15 cellular contexts compared by ENCODE assay signal in the genomic region with DNA sequence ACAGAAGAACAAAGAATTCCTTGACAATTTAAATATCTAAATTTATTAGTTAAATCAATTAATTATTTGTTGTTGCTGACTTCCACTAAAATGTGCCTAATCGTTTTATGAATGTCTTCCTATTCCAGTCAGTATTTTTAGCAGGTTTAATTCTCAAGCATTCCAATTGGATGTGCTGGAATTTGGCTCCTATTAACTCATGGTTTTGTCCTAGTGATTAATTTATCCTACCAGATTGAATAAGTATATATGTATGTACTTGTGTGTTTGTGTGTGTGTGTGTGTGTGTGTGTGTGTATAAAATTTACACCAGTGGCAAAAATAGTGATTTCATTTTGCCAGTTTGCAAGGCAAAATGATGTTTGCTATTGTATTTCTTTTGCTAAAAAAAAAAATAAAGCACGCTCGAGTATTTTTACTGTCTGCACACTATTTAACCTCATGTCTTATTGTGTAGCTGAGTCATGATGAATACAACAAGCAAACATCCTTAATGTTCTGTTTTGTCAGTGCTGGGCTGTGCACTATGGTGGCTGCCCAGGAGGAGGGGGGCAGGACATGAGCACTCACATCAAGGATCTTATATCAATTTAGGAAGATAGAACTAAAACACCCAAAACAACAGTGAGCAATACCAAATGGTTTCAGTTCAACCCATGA.
DNase-seq lines count a peak whose midpoint lies in the region; ATAC-seq, FAIRE-seq and TF ChIP-seq lines count a peak whose summit lies in the region.
"Had no signal": no experiment of that assay in that cellular context is flagged by ENCODE, and none has a peak within 500 bp of the region (broad histone marks: within the 10 kb centered on the region; RNA-seq: fewer than 3 reads in every experiment).

No MANE protein-coding gene starts in this region.

- no peak for ATAC-seq in upper lobe of right lung
- ATAC-seq: left ventricle myocardium superior had no signal

- no peak overlapping the region for H3K4me3 ChIP-seq in breast epithelium
- no peak overlapping the region for H3K4me3 ChIP-seq in astrocyte (ENCODE audit: insufficient read depth, low read depth, low read length)
- no peak overlapping the region for H3K4me3 ChIP-seq in upper lobe of right lung
- H3K4me3 ChIP-seq: coronary artery had no signal

- no peak overlapping the region for H3K27ac ChIP-seq in breast epithelium
- peak overlapping the region; percentile 56 for H3K27ac ChIP-seq in astrocyte (ENCODE audit: low read depth, low read length)
- H3K27ac ChIP-seq in upper lobe of right lung, result no peak overlapping the region
- H3K27ac ChIP-seq: coronary artery had no signal

- intact Hi-C loops in MCF 10A (cut with micrococcal nuclease) (no loop called here), breast epithelium (cut with DNase I; ENCODE audit: low total_unique reads) (no loop called here), upper lobe of right lung (cut with DNase I) (no loop called here)

- CTCF ChIA-PET in MCF 10A (lab: Yijun Ruan, JAX), result interaction anchor here (0.6 to 1.0 kb wide), 2 partner anchors 80 to 398 kb away, joined by 3 read pairs; no protein-coding TSS in a partner anchor

- FAIRE-seq in astrocyte (lab: Jason Lieb, UNC), result peak; percentile 34
- FAIRE-seq: A204.1, GM18507 had no signal

- H2AFZ ChIP-seq in astrocyte (ENCODE audit: low read depth, low read length), result no peak overlapping the region

- H3K4me1 ChIP-seq in breast epithelium, result no peaks in the 10 kb centered on the region
- peaks cover 16% of the 10 kb centered on the region for H3K4me1 ChIP-seq in astrocyte (ENCODE audit: insufficient read depth, low read length)
- H3K4me1 ChIP-seq in upper lobe of right lung, result no peaks in the 10 kb centered on the region

- peaks cover 16% of the 10 kb centered on the region for H3K4me1 Mint-ChIP-seq in MCF 10A (ENCODE audit: insufficient read depth, unreplicated experiment)
- peaks cover 11% of the 10 kb centered on the region for H3K4me1 Mint-ChIP-seq in astrocyte (ENCODE audit: low read depth, unreplicated experiment)

- peak overlapping the region; percentile 84 for H3K27ac Mint-ChIP-seq in MCF 10A (ENCODE audit: low read depth, unreplicated experiment)
- no peak overlapping the region for H3K27ac Mint-ChIP-seq in astrocyte (ENCODE audit: unreplicated experiment)
- H3K27ac Mint-ChIP-seq: activated CD4-positive, alpha-beta memory T cell treated with anti-CD3 and anti-CD28 coated beads for 36 hours had no signal

- H3K36me3 Mint-ChIP-seq in MCF 10A (ENCODE audit: insufficient read depth, unreplicated experiment) (no peaks in the 10 kb centered on the region), astrocyte (ENCODE audit: low read depth, unreplicated experiment) (no peaks in the 10 kb centered on the region)
- H3K36me3 Mint-ChIP-seq: activated CD4-positive, alpha-beta memory T cell treated with anti-CD3 and anti-CD28 coated beads for 36 hours had no signal

- H3K9me3 Mint-ChIP-seq in MCF 10A (ENCODE audit: unreplicated experiment), result no peaks in the 10 kb centered on the region
- H3K9me3 Mint-ChIP-seq in astrocyte (ENCODE audit: unreplicated experiment), result no peaks in the 10 kb centered on the region
- H3K9me3 Mint-ChIP-seq: activated CD4-positive, alpha-beta memory T cell treated with anti-CD3 and anti-CD28 coated beads for 36 hours had no signal

- H3K36me3 ChIP-seq in breast epithelium (no peaks in the 10 kb centered on the region), astrocyte (ENCODE audit: insufficient read depth, low read length) (no peaks in the 10 kb centered on the region), upper lobe of right lung (no peaks in the 10 kb centered on the region)

- POLR2A ChIA-PET in MCF 10A (lab: Yijun Ruan, JAX), result interaction anchor here (0.6 to 1.0 kb wide), 4 partner anchors 26 to 1116 kb away, joined by 3 to 4 read pairs (median 4); no protein-coding TSS in a partner anchor

- peak; percentile 48 for DNase-seq in MCF 10A (ENCODE audit: unreplicated experiment)
- no peak for DNase-seq in breast epithelium (ENCODE audit: low spot score in 2 of 2)
- peak; percentile 90 for DNase-seq in astrocyte (ENCODE audit: low read depth)
- DNase-seq in glomerular visceral epithelial cell (ENCODE audit: extremely low spot score), result peak; percentile 18
- no peak for DNase-seq in NCI-H510A treated with DMSO at 0.1 percent for 48 hours (lab: John Stamatoyannopoulos, UW)
- no peak for DNase-seq in activated effector memory CD4-positive, alpha-beta T cell treated with anti-CD3 and anti-CD28 coated beads, Interleukin-2, amount 50 U/mL, for 16 hours
- DNase-seq in upper lobe of right lung, result no peak
- no peak for DNase-seq in NCI-H510A (lab: John Stamatoyannopoulos, UW)
- DNase-seq: activated CD4-positive, alpha-beta memory T cell treated with anti-CD3 and anti-CD28 coated beads for 36 hours; left ventricle myocardium superior; NCI-H2171; trophoblast cell had no signal

- H3K27me3 ChIP-seq in breast epithelium (no peaks in the 10 kb centered on the region), astrocyte (ENCODE audit: insufficient read depth, low read length) (no peaks in the 10 kb centered on the region), upper lobe of right lung (no peaks in the 10 kb centered on the region)

- H4K20me1 ChIP-seq in astrocyte (ENCODE audit: insufficient read depth, low read length), result no peaks in the 10 kb centered on the region

- H3K4me2 ChIP-seq in astrocyte (ENCODE audit: low read length), result peak overlapping the region; percentile 69

- H3K9ac ChIP-seq in astrocyte (ENCODE audit: low read length), result no peak overlapping the region

- BruUV-seq in MCF 10A (replicated peaks; lab: Mats Ljungman, UMichigan), result no TSS peak

- H3K4me3 Mint-ChIP-seq in MCF 10A (ENCODE audit: unreplicated experiment), result no peak overlapping the region
- H3K4me3 Mint-ChIP-seq in astrocyte (ENCODE audit: unreplicated experiment), result no peak overlapping the region
- H3K4me3 Mint-ChIP-seq: activated CD4-positive, alpha-beta memory T cell treated with anti-CD3 and anti-CD28 coated beads for 36 hours had no signal

- H3K27me3 Mint-ChIP-seq in MCF 10A (ENCODE audit: insufficient read depth, unreplicated experiment) (no peaks in the 10 kb centered on the region), astrocyte (ENCODE audit: low read depth, unreplicated experiment) (no peaks in the 10 kb centered on the region)
- H3K27me3 Mint-ChIP-seq: activated CD4-positive, alpha-beta memory T cell treated with anti-CD3 and anti-CD28 coated beads for 36 hours had no signal

- TF ChIP-seq POLR2A in breast epithelium (IDR thresholded peaks at IDR 0.05), result no peak

- H3K79me2 ChIP-seq in astrocyte (ENCODE audit: insufficient read depth, low read length), result no peaks in the 10 kb centered on the region

- no peak for TF ChIP-seq CTCF in MCF 10A (IDR thresholded peaks at IDR 0.05; ENCODE audit: unreplicated experiment)
- no peak for TF ChIP-seq CTCF in breast epithelium (IDR thresholded peaks at IDR 0.05)
- TF ChIP-seq CTCF in astrocyte (IDR thresholded peaks at IDR 0.05; ENCODE audit: insufficient read depth, low read depth, low read length), result no peak
- TF ChIP-seq CTCF in upper lobe of right lung (IDR thresholded peaks at IDR 0.05), result no peak

- H3K9me3 ChIP-seq in breast epithelium (no peaks in the 10 kb centered on the region), astrocyte (ENCODE audit: insufficient read depth, low read depth, low read length) (no peaks in the 10 kb centered on the region), upper lobe of right lung (no peaks in the 10 kb centered on the region)

Comparison
In these comparisons a context has a peak if more than half of its experiments do, and no peak if none do; other contexts are left out.
1. DNase-seq: peak in MCF 10A (single experiment), astrocyte (single experiment) and glomerular visceral epithelial cell (single experiment); none in breast epithelium (0 of 2), NCI-H510A treated with DMSO at 0.1 percent for 48 hours (single experiment), activated effector memory CD4-positive, alpha-beta T cell treated with anti-CD3 and anti-CD28 coated beads, Interleukin-2, amount 50 U/mL, for 16 hours (single experiment), upper lobe of right lung (single experiment) and NCI-H510A (single experiment).